In the genomic region with DNA sequence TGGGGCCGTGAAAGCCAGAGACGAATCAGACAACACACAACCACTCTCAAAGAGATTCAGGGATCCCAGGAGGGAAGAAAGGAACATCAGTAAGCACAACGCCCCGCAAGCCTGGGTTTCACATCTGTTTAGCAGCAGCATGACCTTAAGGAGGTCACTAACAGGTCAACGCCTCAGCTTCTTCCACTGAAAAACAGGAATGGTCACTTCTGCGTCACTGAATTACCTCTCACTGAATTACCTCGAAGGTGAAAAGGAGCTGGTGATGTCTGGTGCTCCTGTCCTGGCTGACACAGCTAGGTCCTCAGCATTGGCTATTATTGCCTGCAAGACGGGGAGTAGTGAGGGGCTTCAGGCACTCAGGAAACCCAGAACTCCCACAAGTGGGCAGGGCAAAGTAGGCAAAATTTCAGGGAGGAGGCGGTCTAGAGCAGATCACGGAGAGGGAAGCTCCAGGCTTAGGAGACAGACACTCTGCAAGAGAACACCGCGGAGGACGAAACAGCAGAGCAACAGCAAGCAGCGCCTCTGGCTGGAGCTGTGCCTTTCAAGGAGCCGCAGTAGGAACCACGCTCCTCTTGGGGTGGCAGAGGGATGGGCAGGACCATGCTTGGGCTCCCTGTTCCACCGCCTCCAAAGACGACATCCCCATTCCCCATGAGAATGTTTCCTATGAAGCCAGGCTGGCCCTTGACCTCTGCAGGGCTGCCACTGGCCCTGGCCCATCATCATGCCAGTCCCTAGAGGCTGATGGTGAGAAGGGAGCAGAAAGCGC, we compare ENCODE assay signal across 20 cellular contexts.
"Had no signal": no experiment of that assay in that cellular context is flagged by ENCODE, and none has a peak within 500 bp of the region (broad histone marks: within the 10 kb centered on the region; RNA-seq: fewer than 3 reads in every experiment).

No MANE protein-coding gene starts in this region.

- ATAC-seq: activated CD4-positive, CD25-positive, alpha-beta regulatory T cell treated with anti-CD3 and anti-CD28 coated beads, Interleukin-2, amount 50 U/mL, for 24 hours; activated naive CD4-positive, alpha-beta T cell treated with anti-CD3 and anti-CD28 coated beads, Interleukin-2, amount 50 U/mL, for 72 hours; foreskin keratinocyte; left colon; natural killer cell; T-cell had no signal

- H3K4me3 ChIP-seq: adrenal gland, cardiac muscle cell, hepatocyte, lung, tibial artery, uterus had no signal

- DNase-seq: activated gamma-delta T cell treated with Interleukin-2 at 50 U/mL for 16 hours; adrenal gland; dermis blood vessel endothelial cell; effector memory CD4-positive, alpha-beta T cell; foreskin keratinocyte; left colon; natural killer cell; retina; stimulated activated CD4-positive, alpha-beta T cell treated with anti-CD3 and anti-CD28 coated beads, Interleukin-12 subunit alpha, Interleukin-12 subunit beta, amount 100 ng/mL, for 4 hours; stimulated activated CD4-positive, alpha-beta T cell treated with anti-CD3 and anti-CD28 coated beads, Interleukin-1b, Interleukin-23, amount 100 ng/mL, for 48 hours; stimulated activated naive CD4-positive, alpha-beta T cell treated with Interleukin-2 at 50 U/mL for 16 hours; substantia nigra; T-cell; tibial artery; uterus had no signal
